In genomic region chr12:6996040-6996441, GRCh38 we compare ENCODE assay signal across 1 cellular context.
TF ChIP-seq lines count a peak whose summit lies in the region.

No MANE protein-coding gene starts in this region.

TF ChIP-seq in HepG2, 621 proteins besides CTCF, POLR2A, EP300 and RAD21 (continues in another document):
- no peak for TF ChIP-seq HOXA7 (CRISPR knock-in tag; IDR thresholded peaks at IDR 0.05)
- no peak for TF ChIP-seq CHCHD3 (CRISPR knock-in tag; IDR thresholded peaks at IDR 0.05)
- no peak for TF ChIP-seq ZNF207 (IDR thresholded peaks at IDR 0.05; ENCODE audit: borderline replicate concordance)
- peak; percentile 59; the same call in 1 of the 2 replicates for TF ChIP-seq FOSL1 (CRISPR knock-in tag; IDR thresholded peaks at IDR 0.05; ENCODE audit: borderline replicate concordance)
- TF ChIP-seq AGO2 (optimal IDR thresholded peaks at IDR 0.05; ENCODE audit: low read depth, low read length) = no peak
- TF ChIP-seq SRY (CRISPR knock-in tag; IDR thresholded peaks at IDR 0.05) = no peak
- no peak for TF ChIP-seq SP140L (CRISPR knock-in tag; IDR thresholded peaks at IDR 0.05; ENCODE audit: borderline replicate concordance)
- TF ChIP-seq KLF12 (CRISPR knock-in tag; IDR thresholded peaks at IDR 0.05; ENCODE audit: borderline replicate concordance) = no peak
- TF ChIP-seq PAWR (CRISPR knock-in tag; IDR thresholded peaks at IDR 0.05; ENCODE audit: borderline replicate concordance) = no peak
- TF ChIP-seq SAP130 (CRISPR knock-in tag; IDR thresholded peaks at IDR 0.05; ENCODE audit: low read depth) = 0 out of 2 replicates have a peak, but pooled peaks have one; percentile 33
- TF ChIP-seq FOXC1 (CRISPR knock-in tag; IDR thresholded peaks at IDR 0.05; ENCODE audit: borderline replicate concordance) = no peak
- TF ChIP-seq ZMYM3 (CRISPR knock-in tag; IDR thresholded peaks at IDR 0.05) = no peak
- no peak for TF ChIP-seq ZFX (CRISPR knock-in tag; IDR thresholded peaks at IDR 0.05; ENCODE audit: low read depth)
- TF ChIP-seq ZUFSP (CRISPR knock-in tag; IDR thresholded peaks at IDR 0.05; ENCODE audit: borderline replicate concordance) = no peak
- no peak for TF ChIP-seq POGK (CRISPR knock-in tag; conservative IDR thresholded peaks at IDR 0.05)
- TF ChIP-seq DBP (CRISPR knock-in tag; IDR thresholded peaks at IDR 0.05; ENCODE audit: not compliant biosample characterization) = no peak
- no peak for TF ChIP-seq ZNF441 (CRISPR knock-in tag; IDR thresholded peaks at IDR 0.05; ENCODE audit: borderline replicate concordance)
- peak; percentile 27; the same call in 1 of the 2 replicates for TF ChIP-seq ARID5B (CRISPR knock-in tag; IDR thresholded peaks at IDR 0.05)
- no peak for TF ChIP-seq DZIP1 (CRISPR knock-in tag; IDR thresholded peaks at IDR 0.05)
- TF ChIP-seq RARA (CRISPR knock-in tag; IDR thresholded peaks at IDR 0.05) = 0 out of 2 replicates have a peak, but pooled peaks have one; percentile 10
- TF ChIP-seq ZNF230 (CRISPR knock-in tag; IDR thresholded peaks at IDR 0.05) = no peak
- no peak for TF ChIP-seq HMG20B (CRISPR knock-in tag; conservative IDR thresholded peaks at IDR 0.05)
- TF ChIP-seq TCF7 (IDR thresholded peaks at IDR 0.05; ENCODE audit: low read depth) = peak; percentile 37; the same call in 1 of the 2 replicates
- no peak for TF ChIP-seq PAX8 (CRISPR knock-in tag; IDR thresholded peaks at IDR 0.05; ENCODE audit: borderline replicate concordance)
- no peak for TF ChIP-seq ZNF383 (CRISPR knock-in tag; IDR thresholded peaks at IDR 0.05; ENCODE audit: borderline replicate concordance)
- TF ChIP-seq NR2F2 (IDR thresholded peaks at IDR 0.05; ENCODE audit: borderline replicate concordance, low read depth) = no peak
- no peak for TF ChIP-seq ZNF256 (CRISPR knock-in tag; conservative IDR thresholded peaks at IDR 0.05)
- peak; percentile 71 for TF ChIP-seq ZNF770 (CRISPR knock-in tag; IDR thresholded peaks at IDR 0.05)
- TF ChIP-seq PATZ1 (CRISPR knock-in tag; IDR thresholded peaks at IDR 0.05) = no peak
- TF ChIP-seq FOSL2 (CRISPR knock-in tag; IDR thresholded peaks at IDR 0.05) = peak; percentile 93
- TF ChIP-seq LCORL (IDR thresholded peaks at IDR 0.05) = no peak
- 0 out of 2 replicates have a peak, but pooled peaks have one; percentile 30 for TF ChIP-seq LCORL (CRISPR knock-in tag; IDR thresholded peaks at IDR 0.05)
- TF ChIP-seq ZNF282 (IDR thresholded peaks at IDR 0.05; ENCODE audit: partially characterized antibody) = no peak
- TF ChIP-seq DMTF1 (CRISPR knock-in tag; IDR thresholded peaks at IDR 0.05) = no peak
- no peak for TF ChIP-seq ZNF746 (CRISPR knock-in tag; IDR thresholded peaks at IDR 0.05)
- no peak for TF ChIP-seq NCOA1 (CRISPR knock-in tag; IDR thresholded peaks at IDR 0.05)
- peak; percentile 74 for TF ChIP-seq TEAD3 (CRISPR knock-in tag; optimal IDR thresholded peaks at IDR 0.05; ENCODE audit: borderline replicate concordance)
- no peak for TF ChIP-seq ZBTB2 (CRISPR knock-in tag; IDR thresholded peaks at IDR 0.05; ENCODE audit: low read depth)
- no peak for TF ChIP-seq ZNF34 (CRISPR knock-in tag; IDR thresholded peaks at IDR 0.05; ENCODE audit: borderline replicate concordance)
- no peak for TF ChIP-seq ZNF709 (CRISPR knock-in tag; IDR thresholded peaks at IDR 0.05)
- no peak for TF ChIP-seq KDM6A (CRISPR knock-in tag; IDR thresholded peaks at IDR 0.05; ENCODE audit: low read depth)
